Comparison of ENCODE assay signal across 17 cellular contexts in the genomic region with DNA sequence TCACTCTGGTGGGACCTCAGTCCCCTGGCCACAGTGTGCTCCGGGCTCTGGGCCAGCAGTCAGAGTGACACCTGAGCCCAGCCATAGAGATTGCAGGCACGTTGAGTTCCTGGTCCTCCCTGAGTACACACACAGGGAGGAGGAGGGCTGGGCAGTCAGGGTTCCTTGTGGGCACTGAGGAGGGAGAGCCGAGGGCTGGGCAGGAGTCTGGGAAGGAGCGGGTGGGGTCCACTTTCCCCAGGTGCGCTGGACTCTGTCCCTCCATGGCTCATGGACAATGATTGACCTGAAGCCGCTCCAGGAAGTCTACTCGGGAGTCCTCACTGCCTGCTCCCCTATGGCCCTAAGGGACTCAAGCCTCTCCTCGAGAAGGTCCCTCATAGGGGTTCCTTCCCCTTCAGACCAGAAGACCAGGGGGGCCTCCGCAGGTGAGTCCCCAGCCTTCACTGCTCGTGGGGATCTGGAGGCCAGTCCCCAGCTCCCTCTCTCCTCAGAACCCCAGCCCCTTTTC. TPM values are rescaled to one million over a fixed set of nuclear protein-coding genes. Genes with fewer than 3 reads are reported as not detected.
DNase-seq lines count a peak whose midpoint lies in the region; ATAC-seq, FAIRE-seq and TF ChIP-seq lines count a peak whose summit lies in the region.
"Had no signal": no experiment of that assay in that cellular context is flagged by ENCODE, and none has a peak within 500 bp of the region (broad histone marks: within the 10 kb centered on the region; RNA-seq: fewer than 3 reads in every experiment).

No MANE protein-coding gene starts in this region.

- H4K5ac ChIP-seq in H1 (ENCODE audit: insufficient read length, low read depth, low read length) = no peak overlapping the region

- no peaks in the 10 kb centered on the region; the same call in 1 of the 2 replicates for H3K79me1 ChIP-seq in H1 (ENCODE audit: low read depth, low read length)

- no peak overlapping the region for H3K4ac ChIP-seq in H1 (replicated peaks; ENCODE audit: insufficient read length, low read depth, low read length)

- no peak for FAIRE-seq in H1 (lab: Jason Lieb, UNC)
- no peak for FAIRE-seq in GM19239 (lab: Jason Lieb, UNC)
- FAIRE-seq: endometrium had no signal

- H3K9ac ChIP-seq in H1 (replicated peaks in 1 of 4; ENCODE audit: extremely low read depth in 1 of 4, low read depth in 3 of 4, low read length in 3 of 4) (no peak overlapping the region), parathyroid adenoma (no peak overlapping the region)

- TF ChIP-seq CTCF in H1 (IDR thresholded peaks at IDR 0.05; ENCODE audit: control extremely low read depth in 1 of 3, insufficient read depth in 1 of 3, low read depth in 1 of 3, low read length in 3 of 3) (no peak), parathyroid adenoma (IDR thresholded peaks at IDR 0.05) (no peak)

- H2AK5ac ChIP-seq in H1 (ENCODE audit: low read depth, low read length) = 0 out of 2 replicates have a peak overlapping the region, but pooled peaks have one; percentile 8

- H3K23me2 ChIP-seq in H1 (ENCODE audit: low read depth, low read length) = no peaks in the 10 kb centered on the region

- H2BK15ac ChIP-seq in H1 (ENCODE audit: low read length) = 0 out of 2 replicates have a peak overlapping the region, but pooled peaks have one; percentile 8

- TF ChIP-seq POLR2A in H1 (IDR thresholded peaks at IDR 0.05; ENCODE audit: control extremely low read depth in 1 of 2, low read depth in 2 of 2, low read length in 2 of 2) = no peak

- no peak overlapping the region for H4K8ac ChIP-seq in H1 (ENCODE audit: extremely low read depth, insufficient read depth, low read length)

- WGBS in H1 (ENCODE audit: extremely low coverage in 1 of 2, insufficient coverage in 1 of 2, insufficient read length in 1 of 2, insufficient replicate concordance in 2 of 2, low coverage in 1 of 2, low lambda C conversion rate in 2 of 2, missing lambda C conversion rate in 1 of 2), 2 experiments = 86% methylated on average over 7 of the region's 10 CpGs; no CpG with 5 or more reads in 1 of the 2 experiments

- H3K14ac ChIP-seq in H1 (ENCODE audit: insufficient read length) = no peak overlapping the region

- H2BK12ac ChIP-seq in H1 (ENCODE audit: low read depth, low read length) = no peak overlapping the region

- H3K4me2 ChIP-seq in H1 (ENCODE audit: insufficient read depth in 1 of 2, low read depth in 2 of 2, low read length in 2 of 2) = no peak overlapping the region
- H3K4me2 ChIP-seq in parathyroid adenoma (ENCODE audit: low read length) = no peak overlapping the region

- no peak for TF ChIP-seq RAD21 in H1 (IDR thresholded peaks at IDR 0.05 in 1 of 2, conservative IDR thresholded peaks at IDR 0.05 in 1 of 2; ENCODE audit: low read depth in 2 of 2, low read length in 2 of 2)

- DNase-seq in D341Med (ENCODE audit: low spot score) (peak; percentile 27), LoVo (ENCODE audit: low spot score) (peak; percentile 59), H1 (ENCODE audit: low read depth in 1 of 2, low spot score in 2 of 2) (no peak), T-helper 9 cell (no peak), NCI-H526 (lab: John Stamatoyannopoulos, UW) (no peak), GM19239 (ENCODE audit: insufficient read length, low spot score) (no peak)
- DNase-seq: C1 segment of cervical spinal cord, glutamatergic neuron, left ventricle myocardium inferior, MM.1S, psoas muscle had no signal

- no peak for TF ChIP-seq EP300 in H1 (IDR thresholded peaks at IDR 0.05; ENCODE audit: borderline replicate concordance in 1 of 2, low read depth in 2 of 2, low read length in 2 of 2)

- H3K23ac ChIP-seq in H1 (ENCODE audit: insufficient read length) = no peak overlapping the region

- H3K4me1 ChIP-seq in H1 (replicated peaks in 1 of 4; ENCODE audit: control insufficient read depth in 3 of 4, insufficient read depth in 4 of 4, low read length in 3 of 4) = peaks cover 0 to 11% (median 0%) of the 10 kb centered on the region in 4 experiments; a peak in 1 of 7 replicates
- H3K4me1 ChIP-seq in parathyroid adenoma = no peaks in the 10 kb centered on the region
- H3K4me1 ChIP-seq: ascending aorta, left ventricle myocardium inferior, psoas muscle had no signal

- H3K36me3 ChIP-seq in H1 (ENCODE audit: control insufficient read depth in 2 of 4, insufficient read depth in 4 of 4, low read length in 3 of 4) = peaks cover 11 to 29% (median 24%) of the 10 kb centered on the region in 4 experiments; a peak in 7 of 8 replicates
- no peaks in the 10 kb centered on the region for H3K36me3 ChIP-seq in parathyroid adenoma (ENCODE audit: control insufficient read depth, insufficient read depth, low read length)

- POLR2A ChIA-PET in H1 (lab: Charles Lee; ENCODE audit: partially characterized antibody) = interaction anchor here (1.1 to 5.6 kb wide), 7 partner anchors 10 to 82 kb away, joined by 3 to 47 read pairs (median 4); partner anchors contain the start of genes HSPA1B, NEU1 and VARS1

- no peak overlapping the region for H3K56ac ChIP-seq in H1 (replicated peaks; ENCODE audit: insufficient read length, low read depth, low read length)

- H4K91ac ChIP-seq in H1 (replicated peaks; ENCODE audit: insufficient read length, low read length) = no peak overlapping the region

- H3K27ac ChIP-seq in H1 (ENCODE audit: low read depth, low read length) (no peak overlapping the region), parathyroid adenoma (no peak overlapping the region)
- H3K27ac ChIP-seq: ascending aorta, HL-60, left ventricle myocardium inferior, psoas muscle had no signal

- H3K4me3 ChIP-seq in H1 (ENCODE audit: extremely low read depth in 1 of 4, insufficient read depth in 2 of 4, low read depth in 3 of 4, low read length in 4 of 4) = no peak overlapping the region
- H3K4me3 ChIP-seq in parathyroid adenoma (ENCODE audit: low read depth, low read length) = no peak overlapping the region
- H3K4me3 ChIP-seq: ascending aorta, left ventricle myocardium inferior, psoas muscle had no signal

- CTCF ChIA-PET in H1 (lab: Charles Lee; ENCODE audit: partially characterized antibody) = interaction anchor here (0.6 to 8.1 kb wide), 5 partner anchors 10 to 87 kb away, joined by 3 to 59 read pairs (median 3); no protein-coding TSS in a partner anchor

- H3K9me3 ChIP-seq in H1 (ENCODE audit: insufficient read depth in 2 of 2, low read depth in 1 of 2, low read length in 1 of 2) = no peaks in the 10 kb centered on the region
- H3K9me3 ChIP-seq in parathyroid adenoma (ENCODE audit: control insufficient read depth, low read length) = no peaks in the 10 kb centered on the region
- H3K9me3 ChIP-seq: ascending aorta, left ventricle myocardium inferior, psoas muscle had no signal

- H3K27me3 ChIP-seq in H1 (replicated peaks in 1 of 4; ENCODE audit: control insufficient read depth in 3 of 4, extremely low read depth in 1 of 4, insufficient read depth in 3 of 4, low read length in 3 of 4) = no peaks in the 10 kb centered on the region
- H3K27me3 ChIP-seq in parathyroid adenoma (ENCODE audit: control insufficient read depth, insufficient read depth, low read length) = no peaks in the 10 kb centered on the region
- H3K27me3 ChIP-seq: ascending aorta had no signal

- H2AFZ ChIP-seq in H1 (ENCODE audit: low read length) (no peak overlapping the region), parathyroid adenoma (peak overlapping the region; percentile 50)

- no peak for ATAC-seq in GM18873 (IDR thresholded peaks at IDR 0.05; ENCODE audit: low FRiP score, unreplicated experiment)

- H2BK20ac ChIP-seq in H1 (ENCODE audit: low read length) = no peak overlapping the region

- H3K18ac ChIP-seq in H1 (ENCODE audit: extremely low read depth, low read length) = no peak overlapping the region; the same call in 1 of the 2 replicates

- no peak overlapping the region for H2BK5ac ChIP-seq in H1 (ENCODE audit: low read depth, low read length)

- no peaks in the 10 kb centered on the region for H3K79me2 ChIP-seq in H1 (ENCODE audit: control insufficient read depth in 1 of 2, insufficient read depth in 2 of 2, low read length in 2 of 2)
- no peaks in the 10 kb centered on the region for H3K79me2 ChIP-seq in parathyroid adenoma

- peaks cover 2 to 11% of the 10 kb centered on the region in 2 experiments for H4K20me1 ChIP-seq in H1 (replicated peaks in 1 of 2; ENCODE audit: control insufficient read depth in 1 of 2, insufficient read depth in 2 of 2, low read length in 2 of 2)

- H2BK120ac ChIP-seq in H1 (replicated peaks; ENCODE audit: low read depth, low read length) = no peak overlapping the region

RNA-seq across cellular contexts. Expression of gene SLC44A4, which starts 1.1 kb away (rescaled TPM):
- 2.5 and 4.8 TPM in 2 replicates for total RNA-seq in H1 (2021; fragmentation: NEBNext Ultra II Directional; extraction: Animal tissue kit (Norgen Biotek cat#: 25700))
- polyA plus RNA-seq in H1 (2011; rRNA removed) = 7.0 and 7.1 TPM in 2 replicates
- 5.1 TPM for polyA plus RNA-seq in H1 (2011; cell fraction: cytosol; rRNA removed)
- 10.7 TPM for polyA plus RNA-seq in H1 (2011; cell fraction: nucleus; rRNA removed)
- polyA plus RNA-seq in H1 (2012, experiment 1 of 2) = 2.2 to 4.4 TPM (median 3.8 TPM) in 4 replicates
- polyA plus RNA-seq in H1 (2012, experiment 2 of 2) = 2.9 TPM
- polyA plus RNA-seq in H1 (2013, experiment 1 of 2) = 3.5 TPM
- 2.6 TPM for polyA plus RNA-seq in H1 (2013, experiment 2 of 2)
- 5.3 and 5.8 TPM in 2 replicates for polyA minus RNA-seq in H1 (2011; rRNA and poly(A)+ RNA removed)
- 1.8 TPM for polyA minus RNA-seq in H1 (2011; cell fraction: cytosol; rRNA and poly(A)+ RNA removed)
- polyA minus RNA-seq in H1 (2011; cell fraction: nucleus; rRNA and poly(A)+ RNA removed) = 4.1 TPM
- total RNA-seq: ascending aorta, SK-MEL-5 had no signal

RNA-seq across cellular contexts. Expression of gene NEU1, which starts 15.1 kb away (rescaled TPM):
- total RNA-seq in H1 (2021; fragmentation: NEBNext Ultra II Directional; extraction: Animal tissue kit (Norgen Biotek cat#: 25700)) = 41.2 and 43.4 TPM in 2 replicates
- 65.6 and 72.1 TPM in 2 replicates for polyA plus RNA-seq in H1 (2011; rRNA removed)
- polyA plus RNA-seq in H1 (2011; cell fraction: cytosol; rRNA removed) = 61.7 TPM
- 62.9 TPM for polyA plus RNA-seq in H1 (2011; cell fraction: nucleus; rRNA removed)
- 40.8 to 53.4 TPM (median 48.4 TPM) in 4 replicates for polyA plus RNA-seq in H1 (2012, experiment 1 of 2)
- polyA plus RNA-seq in H1 (2012, experiment 2 of 2) = 77.0 TPM
- polyA plus RNA-seq in H1 (2013, experiment 1 of 2) = 72.8 TPM
- polyA plus RNA-seq in H1 (2013, experiment 2 of 2) = 82.9 TPM
- 50.5 and 58.6 TPM in 2 replicates for polyA minus RNA-seq in H1 (2011; rRNA and poly(A)+ RNA removed)
- 22.2 TPM for polyA minus RNA-seq in H1 (2011; cell fraction: cytosol; rRNA and poly(A)+ RNA removed)
- 18.5 TPM for polyA minus RNA-seq in H1 (2011; cell fraction: nucleus; rRNA and poly(A)+ RNA removed)

RNA-seq across cellular contexts. Expression of gene EHMT2, which starts 19.8 kb away (rescaled TPM):
- 177 and 183 TPM in 2 replicates for total RNA-seq in H1 (2021; fragmentation: NEBNext Ultra II Directional; extraction: Animal tissue kit (Norgen Biotek cat#: 25700))
- 125 and 187 TPM in 2 replicates for polyA plus RNA-seq in H1 (2011; rRNA removed)
- polyA plus RNA-seq in H1 (2011; cell fraction: cytosol; rRNA removed) = 135 TPM
- polyA plus RNA-seq in H1 (2011; cell fraction: nucleus; rRNA removed) = 340 TPM
- polyA plus RNA-seq in H1 (2012, experiment 1 of 2) = 142 to 212 TPM (median 202 TPM) in 4 replicates
- 230 TPM for polyA plus RNA-seq in H1 (2012, experiment 2 of 2)
- polyA plus RNA-seq in H1 (2013, experiment 1 of 2) = 102 TPM
- polyA plus RNA-seq in H1 (2013, experiment 2 of 2) = 97.3 TPM
- polyA minus RNA-seq in H1 (2011; rRNA and poly(A)+ RNA removed) = 161 and 275 TPM in 2 replicates
- 127 TPM for polyA minus RNA-seq in H1 (2011; cell fraction: cytosol; rRNA and poly(A)+ RNA removed)
- polyA minus RNA-seq in H1 (2011; cell fraction: nucleus; rRNA and poly(A)+ RNA removed) = 86.5 TPM

RNA-seq across cellular contexts. Expression of gene ZBTB12, which starts 24.2 kb away (rescaled TPM):
- total RNA-seq in H1 (2021; fragmentation: NEBNext Ultra II Directional; extraction: Animal tissue kit (Norgen Biotek cat#: 25700)) = 40.8 and 42.1 TPM in 2 replicates
- 20.7 and 32.4 TPM in 2 replicates for polyA plus RNA-seq in H1 (2011; rRNA removed)
- polyA plus RNA-seq in H1 (2011; cell fraction: cytosol; rRNA removed) = 20.8 TPM
- polyA plus RNA-seq in H1 (2011; cell fraction: nucleus; rRNA removed) = 20.9 TPM
- 25.2 to 45.3 TPM (median 37.7 TPM) in 4 replicates for polyA plus RNA-seq in H1 (2012, experiment 1 of 2)
- 13.2 TPM for polyA plus RNA-seq in H1 (2012, experiment 2 of 2)
- polyA plus RNA-seq in H1 (2013, experiment 1 of 2) = 14.2 TPM
- polyA plus RNA-seq in H1 (2013, experiment 2 of 2) = 13.7 TPM
- polyA minus RNA-seq in H1 (2011; rRNA and poly(A)+ RNA removed) = 22.3 and 24.1 TPM in 2 replicates
- 31.1 TPM for polyA minus RNA-seq in H1 (2011; cell fraction: cytosol; rRNA and poly(A)+ RNA removed)
- polyA minus RNA-seq in H1 (2011; cell fraction: nucleus; rRNA and poly(A)+ RNA removed) = 18.2 TPM

RNA-seq across cellular contexts. Expression of gene C2, which starts 49.8 kb away (rescaled TPM):
- total RNA-seq in H1 (2021; fragmentation: NEBNext Ultra II Directional; extraction: Animal tissue kit (Norgen Biotek cat#: 25700)) = 0.26 and 0.61 TPM in 2 replicates
- polyA plus RNA-seq in H1 (2011; rRNA removed) = 0.38 and 1.0 TPM in 2 replicates
- polyA plus RNA-seq in H1 (2011; cell fraction: cytosol; rRNA removed) = 1.0 TPM
- polyA plus RNA-seq in H1 (2011; cell fraction: nucleus; rRNA removed) = 0.98 TPM
- polyA plus RNA-seq in H1 (2012, experiment 1 of 2) = 0.44 to 1.3 TPM (median 0.91 TPM) in 4 replicates
- polyA plus RNA-seq in H1 (2012, experiment 2 of 2) = 0.34 TPM
- polyA plus RNA-seq in H1 (2013, experiment 1 of 2) = 0.41 TPM
- polyA plus RNA-seq in H1 (2013, experiment 2 of 2) = 0.11 TPM
- 0.25 and 0.88 TPM in 2 replicates for polyA minus RNA-seq in H1 (2011; rRNA and poly(A)+ RNA removed)
- polyA minus RNA-seq in H1 (2011; cell fraction: cytosol; rRNA and poly(A)+ RNA removed) = 3.3 TPM
- not detected for polyA minus RNA-seq in H1 (2011; cell fraction: nucleus; rRNA and poly(A)+ RNA removed)

Comparison
In these comparisons a context has a peak if more than half of its experiments do, and no peak if none do; other contexts are left out.
1. DNase-seq: peak in D341Med (single experiment) and LoVo (single experiment); none in H1 (0 of 2), T-helper 9 cell (single experiment), NCI-H526 (0 of 2) and GM19239 (single experiment).